Comparison of ENCODE assay signal across 16 cellular contexts in genomic region chr2:239945751-239946569, GRCh38.
A peak's percentile ranks its signal among the peaks of the same experiment; 100 is the strongest.
DNase-seq lines count a peak whose midpoint lies in the region; ATAC-seq and TF ChIP-seq lines count a peak whose summit lies in the region.
"Had no signal": no experiment of that assay in that cellular context is flagged by ENCODE, and none has a peak within 500 bp of the region (broad histone marks: within the 10 kb centered on the region; RNA-seq: fewer than 3 reads in every experiment).

No MANE protein-coding gene starts in this region.

- ATAC-seq in DND-41 (ENCODE audit: insufficient read depth, low read depth) (no peak), left cardiac atrium (no peak), HG02973 (IDR thresholded peaks at IDR 0.05; ENCODE audit: unreplicated experiment) (no peak)
- ATAC-seq: GM23338, K562, PC-3 had no signal

- in situ Hi-C loops in GM23248 (cut with MboI): no loop called here

- DNase-seq in DND-41 (no peak), NB4 (ENCODE audit: low read depth) (peak; percentile 38), left cardiac atrium (peak; percentile 11), posterior vena cava (ENCODE audit: low spot score) (peak; percentile 77), GM23248 (no peak), NCI-H748 treated with DMSO at 0.1 percent for 48 hours (lab: John Stamatoyannopoulos, UW) (no peak)
- DNase-seq: activated CD4-positive, alpha-beta T cell treated with anti-CD3 and anti-CD28 coated beads for 4 hours; NCI-H1092; PC-3; T-helper 9 cell had no signal

- H3K9ac ChIP-seq in DND-41 (ENCODE audit: low read depth, low read length): no peak overlapping the region
- H3K9ac ChIP-seq in GM23248: no peak overlapping the region

- H3K36me3 ChIP-seq in DND-41 (ENCODE audit: insufficient read depth, low read length) (peaks cover 8% of the 10 kb centered on the region), GM23248 (ENCODE audit: low read depth) (no peaks in the 10 kb centered on the region)
- H3K36me3 ChIP-seq: pancreas had no signal

- no peaks in the 10 kb centered on the region for H3K79me2 ChIP-seq in DND-41 (ENCODE audit: insufficient read depth, low read length)
- H3K79me2 ChIP-seq in GM23248 (ENCODE audit: insufficient read depth): no peaks in the 10 kb centered on the region

- H3K4me1 ChIP-seq in DND-41 (ENCODE audit: insufficient read depth, low read length) (peaks cover 34% of the 10 kb centered on the region), GM23248 (ENCODE audit: insufficient read depth) (no peaks in the 10 kb centered on the region)
- H3K4me1 ChIP-seq: pancreas, tibial artery had no signal

- intact Hi-C loops in left cardiac atrium (cut with DNase I) (no loop called here), posterior vena cava (cut with DNase I) (no loop called here)

- no peak overlapping the region for H3K4me2 ChIP-seq in DND-41 (ENCODE audit: insufficient read depth, low read length)
- no peak overlapping the region for H3K4me2 ChIP-seq in GM23248 (ENCODE audit: unreplicated experiment)
- H3K4me2 ChIP-seq: GM23338, smooth muscle cell had no signal

- 89 to 90% methylated on average over 22 to 25 of the region's 25 CpGs for WGBS in GM23248 (ENCODE audit: low coverage in 1 of 2, low lambda C conversion rate in 2 of 2, missing lambda C conversion rate in 2 of 2), 2 experiments

- H3K27me3 ChIP-seq in DND-41 (ENCODE audit: insufficient read depth, low read length, poor library complexity) (no peaks in the 10 kb centered on the region), GM23248 (replicated peaks; ENCODE audit: insufficient read depth) (no peaks in the 10 kb centered on the region)
- H3K27me3 ChIP-seq: pancreas, tibial artery had no signal

- H3K9me3 ChIP-seq in DND-41 (ENCODE audit: insufficient read depth, low read length, severe bottlenecking) (no peaks in the 10 kb centered on the region), GM23248 (ENCODE audit: low read depth) (no peaks in the 10 kb centered on the region)
- H3K9me3 ChIP-seq: pancreas, tibial artery had no signal

- TF ChIP-seq CTCF in DND-41 (IDR thresholded peaks at IDR 0.05; ENCODE audit: borderline replicate concordance, extremely low read depth, low read length, poor library complexity, severe bottlenecking) (no peak), NB4 (IDR thresholded peaks at IDR 0.05; ENCODE audit: low read depth, low read length) (no peak)

- no peaks in the 10 kb centered on the region for H3F3A ChIP-seq in GM23248 (ENCODE audit: insufficient read depth)

- peak overlapping the region; percentile 66 for H3K27ac ChIP-seq in DND-41 (ENCODE audit: low read length)
- no peak overlapping the region for H3K27ac ChIP-seq in GM23248
- H3K27ac ChIP-seq: pancreas, tibial artery had no signal

- TF ChIP-seq POLR2A in NB4 (IDR thresholded peaks at IDR 0.05; ENCODE audit: extremely low read depth, insufficient read length): no peak

- no peaks in the 10 kb centered on the region for H3K9me2 ChIP-seq in GM23248 (ENCODE audit: insufficient read depth)

- H2AFZ ChIP-seq in DND-41 (ENCODE audit: low read depth, low read length) (no peak overlapping the region), GM23248 (no peak overlapping the region)
- H2AFZ ChIP-seq: GM23338 had no signal

- H3K4me3 ChIP-seq in DND-41 (ENCODE audit: low read depth in 1 of 2, low read length in 2 of 2): no peak overlapping the region
- peak overlapping the region; percentile 22 for H3K4me3 ChIP-seq in NB4 (ENCODE audit: low read depth, low read length)
- H3K4me3 ChIP-seq in GM23248: no peak overlapping the region
- H3K4me3 ChIP-seq: GM23338, K562, pancreas, smooth muscle cell, tibial artery had no signal

- H4K20me1 ChIP-seq in DND-41 (ENCODE audit: insufficient read depth, low read length): no peaks in the 10 kb centered on the region
- no peaks in the 10 kb centered on the region for H4K20me1 ChIP-seq in GM23248 (ENCODE audit: insufficient read depth)

Comparison
In these comparisons a context has a peak if more than half of its experiments do, and no peak if none do; other contexts are left out.
1. DNase-seq: peak in NB4 (single experiment), left cardiac atrium (single experiment) and posterior vena cava (single experiment); none in DND-41 (single experiment), GM23248 (single experiment) and NCI-H748 treated with DMSO at 0.1 percent for 48 hours (single experiment).